Comparison of ENCODE assay signal across 10 cellular contexts in genomic region chr3:58073315-58074125, GRCh38.
A peak's percentile ranks its signal among the peaks of the same experiment; 100 is the strongest.
DNase-seq lines count a peak whose midpoint lies in the region; ATAC-seq and TF ChIP-seq lines count a peak whose summit lies in the region.
"Had no signal": no experiment of that assay in that cellular context is flagged by ENCODE, and none has a peak within 500 bp of the region (broad histone marks: within the 10 kb centered on the region; RNA-seq: fewer than 3 reads in every experiment).

No MANE protein-coding gene starts in this region.

- no peak for TF ChIP-seq POLR2A in esophagus squamous epithelium (IDR thresholded peaks at IDR 0.05)
- TF ChIP-seq POLR2A in suprapubic skin (IDR thresholded peaks at IDR 0.05): no peak

- no peaks in the 10 kb centered on the region for H3K9me3 ChIP-seq in esophagus squamous epithelium
- H3K9me3 ChIP-seq in suprapubic skin: no peaks in the 10 kb centered on the region
- H3K9me3 ChIP-seq: spleen had no signal

- no peaks in the 10 kb centered on the region for H3K27me3 ChIP-seq in esophagus squamous epithelium
- no peaks in the 10 kb centered on the region for H3K27me3 ChIP-seq in suprapubic skin
- H3K27me3 ChIP-seq: spleen had no signal

- H3K4me1 ChIP-seq in esophagus squamous epithelium (peaks cover 0 to 37% (median 15%) of the 10 kb centered on the region in 3 donors), suprapubic skin (peaks cover 24% of the 10 kb centered on the region)

- H3K36me3 ChIP-seq in esophagus squamous epithelium (peaks cover 0 to 20% (median 0%) of the 10 kb centered on the region in 3 donors), suprapubic skin (peaks cover 17% of the 10 kb centered on the region)

- H3K27ac ChIP-seq in esophagus squamous epithelium: peak overlapping the region; percentile 19 to 83 (median 58)
- peak overlapping the region; percentile 19 for H3K27ac ChIP-seq in suprapubic skin

- DNase-seq in esophagus squamous epithelium (lab: John Stamatoyannopoulos, UW) (no peak), suprapubic skin (ENCODE audit: low spot score in 2 of 2) (no peak), epidermal melanocyte (ENCODE audit: insufficient read length, low spot score) (no peak), foreskin fibroblast (no peak), Ammon's horn (ENCODE audit: low spot score) (no peak)
- DNase-seq: activated effector memory CD4-positive, alpha-beta T cell treated with anti-CD3 and anti-CD28 coated beads, Interleukin-2, amount 50 U/mL, for 16 hours; DMS79 treated with DMSO at 0.1 percent for 48 hours; spleen had no signal

- ATAC-seq in GM19351 (IDR thresholded peaks at IDR 0.05; ENCODE audit: unreplicated experiment): peak; percentile 61
- ATAC-seq in HG03342 (IDR thresholded peaks at IDR 0.05; ENCODE audit: unreplicated experiment): peak; percentile 51

- intact Hi-C loops in esophagus squamous epithelium (cut with DNase I): no loop called here

- TF ChIP-seq EP300 in suprapubic skin (IDR thresholded peaks at IDR 0.05): no peak

- TF ChIP-seq CTCF in esophagus squamous epithelium (IDR thresholded peaks at IDR 0.05) (no peak), suprapubic skin (IDR thresholded peaks at IDR 0.05) (no peak), foreskin fibroblast (IDR thresholded peaks at IDR 0.05; ENCODE audit: low read depth, low read length) (no peak)

- H3K4me3 ChIP-seq in esophagus squamous epithelium (no peak overlapping the region), suprapubic skin (no peak overlapping the region), foreskin fibroblast (ENCODE audit: low read depth in 1 of 2, low read length in 2 of 2) (no peak overlapping the region)
- H3K4me3 ChIP-seq: spleen had no signal

- WGBS in esophagus squamous epithelium, 2 donors: 79 to 80% methylated on average over 8 to 9 of the region's 9 CpGs
- 76% methylated on average over 9 of the region's 9 CpGs for WGBS in suprapubic skin
